ENCODE assay signal across 8 cellular contexts in the genomic region with DNA sequence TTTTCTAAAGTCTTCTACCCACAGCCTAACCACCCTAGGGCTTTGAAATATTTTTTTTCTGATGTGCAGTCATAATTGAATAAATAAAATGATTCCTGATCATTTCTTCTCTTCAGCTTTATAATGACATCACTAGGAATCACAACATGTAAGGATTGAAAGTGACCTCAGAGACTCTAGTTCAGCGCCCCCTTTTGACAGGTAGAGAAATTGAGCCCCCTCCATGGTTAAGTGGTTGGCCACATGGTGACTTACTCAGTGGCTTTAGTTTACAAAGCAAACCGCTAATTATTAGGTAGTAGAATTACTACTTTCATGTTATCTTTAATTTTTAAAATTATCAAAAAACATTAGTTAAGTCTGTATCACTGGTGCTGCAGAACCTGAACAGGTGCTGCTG. TPM values are rescaled to one million over a fixed set of nuclear protein-coding genes. Genes with fewer than 3 reads are reported as not detected.
DNase-seq lines count a peak whose midpoint lies in the region; ATAC-seq, FAIRE-seq and TF ChIP-seq lines count a peak whose summit lies in the region.

No MANE protein-coding gene starts in this region.

- H3F3A ChIP-seq in GM23248 (ENCODE audit: insufficient read depth): no peaks in the 10 kb centered on the region

- no peak overlapping the region for H3K9ac ChIP-seq in GM23248

- no peaks in the 10 kb centered on the region for H3K27me3 ChIP-seq in BJ (ENCODE audit: control insufficient read depth, insufficient read depth, low read length)
- no peaks in the 10 kb centered on the region; the same call in 1 of the 2 replicates for H3K27me3 ChIP-seq in GM23248 (replicated peaks; ENCODE audit: insufficient read depth)

- no peak overlapping the region for H3K4me2 ChIP-seq in GM23248 (ENCODE audit: unreplicated experiment)

- no peak for FAIRE-seq in GM19239 (lab: Jason Lieb, UNC)

- no peaks in the 10 kb centered on the region for H3K9me3 ChIP-seq in GM23248 (ENCODE audit: low read depth)

- H3K36me3 ChIP-seq in BJ (ENCODE audit: control insufficient read depth, insufficient read depth, low read length) (no peaks in the 10 kb centered on the region), GM23248 (ENCODE audit: low read depth) (no peaks in the 10 kb centered on the region)

- H4K20me1 ChIP-seq in GM23248 (ENCODE audit: insufficient read depth): no peaks in the 10 kb centered on the region

- ATAC-seq in GM19351 (IDR thresholded peaks at IDR 0.05; ENCODE audit: unreplicated experiment) (no peak), HG03108 (IDR thresholded peaks at IDR 0.05; ENCODE audit: unreplicated experiment) (no peak)

- no peak overlapping the region for H3K27ac ChIP-seq in GM23248

- H3K4me3 ChIP-seq in BJ (ENCODE audit: low read depth, low read length): no peak overlapping the region
- no peak overlapping the region for H3K4me3 ChIP-seq in GM23248

- no peaks in the 10 kb centered on the region for H3K79me2 ChIP-seq in GM23248 (ENCODE audit: insufficient read depth)

- in situ Hi-C loops in GM23248 (cut with MboI): no loop called here

- peak; percentile 47 for TF ChIP-seq CTCF in BJ (IDR thresholded peaks at IDR 0.05; ENCODE audit: insufficient read depth, low read depth, low read length)

- CTCF ChIA-PET in BJ (lab: Yijun Ruan, JAX): interaction anchor here (0.7 to 9.1 kb wide), 7 partner anchors 15 to 142 kb away, joined by 3 to 137 read pairs (median 5); no protein-coding TSS in a partner anchor

- DNase-seq in BJ (ENCODE audit: low read depth): no peak
- DNase-seq in GM23248: peak; percentile 34
- peak; percentile 32 for DNase-seq in RPMI8226
- peak; percentile 39 for DNase-seq in iris pigment epithelial cell (ENCODE audit: low read depth)
- no peak for DNase-seq in nucleus accumbens (lab: John Stamatoyannopoulos, UW)
- DNase-seq in GM19239 (ENCODE audit: insufficient read length, low spot score): no peak

- no peak overlapping the region for H2AFZ ChIP-seq in GM23248

- WGBS in GM23248 (ENCODE audit: low coverage in 1 of 2, low lambda C conversion rate in 2 of 2, missing lambda C conversion rate in 2 of 2), 2 experiments: 50 to 52% methylated on average over 2 of the region's 2 CpGs

- no peaks in the 10 kb centered on the region for H3K9me2 ChIP-seq in GM23248 (ENCODE audit: insufficient read depth)

- POLR2A ChIA-PET in BJ (lab: Charles Lee): no interaction called here

- peaks cover 3% of the 10 kb centered on the region for H3K4me1 ChIP-seq in GM23248 (ENCODE audit: insufficient read depth)

RNA-seq across cellular contexts. Expression of a gene that starts 13.3 kb away (rescaled TPM):
- polyA plus RNA-seq in BJ (2011; rRNA removed) (3.7 and 4.9 TPM in 2 replicates), GM23248 (2016; fragmentation: Nextera tagmentation; extraction: Ambion mirVana) (0.18 and 0.34 TPM in 2 replicates)
- polyA minus RNA-seq in BJ (2011; rRNA and poly(A)+ RNA removed): 3.1 and 3.4 TPM in 2 replicates
- total RNA-seq in GM23248 (2014; rRNA removed; shearing (Covaris generic)): 0.54 and 0.63 TPM in 2 replicates

Comparison
In these comparisons a context has a peak if more than half of its experiments do, and no peak if none do; other contexts are left out.
1. DNase-seq: peak in GM23248 (single experiment), RPMI8226 (single experiment) and iris pigment epithelial cell (single experiment); none in BJ (single experiment), nucleus accumbens (0 of 56) and GM19239 (single experiment).